In genomic region chr7:135977020-135977741, GRCh38 we compare ENCODE assay signal across 8 cellular contexts. TPM values are rescaled to one million over a fixed set of nuclear protein-coding genes. Genes with fewer than 3 reads are reported as not detected.
A peak's percentile ranks its signal among the peaks of the same experiment; 100 is the strongest.
DNase-seq lines count a peak whose midpoint lies in the region; ATAC-seq and TF ChIP-seq lines count a peak whose summit lies in the region.

Gene MTPN (minus strand): TSS chr7:135977359. CDS start chr7:135977100, 259 bp downstream.

- ATAC-seq in GM19043 (IDR thresholded peaks at IDR 0.05; ENCODE audit: low read depth, unreplicated experiment) (peak; percentile 42), HG03378 (IDR thresholded peaks at IDR 0.05; ENCODE audit: unreplicated experiment) (peak; percentile 44)

- H3K4me3 ChIP-seq in AG10803 (ENCODE audit: low read length), result peak within 1 kb of the TSS; percentile 90

- DNase-seq in AG10803 (ENCODE audit: low read depth) (peak; percentile 94), NCI-H460 (ENCODE audit: extremely low read depth, low read depth) (peak; percentile 99), cerebellar nuclear complex (lab: John Stamatoyannopoulos, UW) (peak; percentile 90 to 97), islet precursor cell (peak; percentile 99)
- peak; percentile 97 for DNase-seq in activated CD4-positive, CD25-positive, alpha-beta regulatory T cell treated with anti-CD3 and anti-CD28 coated beads, Interleukin-2, amount 50 U/mL, for 72 hours
- DNase-seq in stimulated activated CD4-positive, alpha-beta T cell treated with anti-CD3 and anti-CD28 coated beads, Interleukin-12 subunit alpha, Interleukin-12 subunit beta, amount 100 ng/mL, for 48 hours (ENCODE audit: low read depth in 2 of 3, low spot score in 1 of 3), result peak; percentile 95 to 98 (median 96)

- no peak for TF ChIP-seq CTCF in AG10803 (conservative IDR thresholded peaks at IDR 0.05; ENCODE audit: low read length)

RNA-seq across cellular contexts. Expression of gene MTPN, which starts in this region (rescaled TPM):
- total RNA-seq in NCI-H460 (2014; rRNA removed; shearing (Covaris generic)), result 175 and 176 TPM in 2 replicates
- polyA plus RNA-seq in NCI-H460 (2014; cell fraction: nucleus; rRNA removed), result 44.3 and 70.3 TPM in 2 replicates

Comparison
In these comparisons a context has a peak if more than half of its experiments do, and no peak if none do; other contexts are left out.
1. Peak in every context shown above with its lines: DNase-seq, ATAC-seq and H3K4me3 ChIP-seq.